ENCODE assay signal across 9 cellular contexts in genomic region chr3:130480736-130481135, GRCh38. TPM values are rescaled to one million over a fixed set of nuclear protein-coding genes. Genes with fewer than 3 reads are reported as not detected.
DNase-seq lines count a peak whose midpoint lies in the region; ATAC-seq and TF ChIP-seq lines count a peak whose summit lies in the region.
"Had no signal": no experiment of that assay in that cellular context is flagged by ENCODE, and none has a peak within 500 bp of the region (broad histone marks: within the 10 kb centered on the region; RNA-seq: fewer than 3 reads in every experiment).

No MANE protein-coding gene starts in this region.

- no peaks in the 10 kb centered on the region for H3K9me3 ChIP-seq in fibroblast of lung (ENCODE audit: control insufficient read depth, insufficient read depth, low read depth, low read length)
- H3K9me3 ChIP-seq in trophoblast cell (ENCODE audit: insufficient read depth, low read depth, low read length) = no peaks in the 10 kb centered on the region

- H3K23ac ChIP-seq in trophoblast cell (ENCODE audit: low read length) = no peak overlapping the region

- H2BK5ac ChIP-seq in trophoblast cell (ENCODE audit: low read depth, low read length, poor library complexity) = no peak overlapping the region

- no peaks in the 10 kb centered on the region for H3K79me1 ChIP-seq in trophoblast cell (ENCODE audit: low read length)

- no peak overlapping the region for H3K27ac Mint-ChIP-seq in stimulated activated naive B cell treated with anti-CD40 and anti-IgM and Interleukin-4, amounts not matched to agents 10 μg/mL and 1 μg/mL and 100 μg/mL, for 72 hours

- H3K27me3 ChIP-seq in fibroblast of lung (ENCODE audit: control insufficient read depth, insufficient read depth, low read length) (no peaks in the 10 kb centered on the region), trophoblast cell (ENCODE audit: insufficient read depth, low read length) (no peaks in the 10 kb centered on the region)

- no peaks in the 10 kb centered on the region for H3K36me3 ChIP-seq in fibroblast of lung (ENCODE audit: control insufficient read depth, insufficient read depth, low read length)
- H3K36me3 ChIP-seq in trophoblast cell (ENCODE audit: control insufficient read depth in 1 of 2, insufficient read depth in 2 of 2, low read length in 2 of 2) = no peaks in the 10 kb centered on the region

- H3K79me2 ChIP-seq in fibroblast of lung (ENCODE audit: control insufficient read depth, insufficient read depth, low read length) = no peaks in the 10 kb centered on the region
- no peaks in the 10 kb centered on the region for H3K79me2 ChIP-seq in trophoblast cell (ENCODE audit: control insufficient read depth, insufficient read depth, low read length, poor library complexity)

- H2BK120ac ChIP-seq in trophoblast cell (ENCODE audit: insufficient read depth, low read length, poor library complexity) = no peak overlapping the region

- no peaks in the 10 kb centered on the region for H3K4me1 Mint-ChIP-seq in stimulated activated naive B cell treated with anti-CD40 and anti-IgM and Interleukin-4, amounts not matched to agents 10 μg/mL and 1 μg/mL and 100 μg/mL, for 72 hours

- no peak overlapping the region for H3K4ac ChIP-seq in trophoblast cell (ENCODE audit: low read depth, low read length)

- DNase-seq in NCI-H524 treated with DMSO at 0.1 percent for 48 hours (lab: John Stamatoyannopoulos, UW) (peak; percentile 15), fibroblast of lung (ENCODE audit: low read depth in 2 of 2) (peak; percentile 42 to 49), trophoblast cell (peak; percentile 28 to 74), substantia nigra (lab: John Stamatoyannopoulos, UW) (no peak), HuH-7.5 (ENCODE audit: low spot score) (no peak)
- no peak for DNase-seq in stimulated activated naive B cell treated with anti-CD40 and anti-IgM and Interleukin-4, amounts not matched to agents 10 μg/mL and 1 μg/mL and 100 μg/mL, for 72 hours
- DNase-seq: activated effector memory CD4-positive, alpha-beta T cell treated with anti-CD3 and anti-CD28 coated beads, Interleukin-2, amount 50 U/mL, for 16 hours had no signal

- no peak overlapping the region for H4K12ac ChIP-seq in trophoblast cell (ENCODE audit: low read depth, low read length)

- peak; percentile 41; the same call in 2 of the 3 replicates for TF ChIP-seq CTCF in GM12872 (IDR thresholded peaks at IDR 0.05; ENCODE audit: insufficient read depth, low read depth, low read length)
- TF ChIP-seq CTCF in fibroblast of lung (conservative IDR thresholded peaks at IDR 0.05 in 1 of 2, IDR thresholded peaks at IDR 0.05 in 1 of 2; ENCODE audit: low read depth in 1 of 2, low read length in 2 of 2) = peak; percentile 49 to 81

- H2AFZ ChIP-seq in fibroblast of lung (ENCODE audit: low read length) (no peak overlapping the region), trophoblast cell (ENCODE audit: insufficient read depth, low read length, poor library complexity) (no peak overlapping the region)

- no peak overlapping the region for H3K18ac ChIP-seq in trophoblast cell (ENCODE audit: low read length)

- H3K27ac ChIP-seq in fibroblast of lung (ENCODE audit: insufficient read depth, low read length) = no peak overlapping the region
- H3K27ac ChIP-seq in trophoblast cell (ENCODE audit: low read depth, low read length) = no peak overlapping the region
- no peak overlapping the region for H3K27ac ChIP-seq in substantia nigra (ENCODE audit: low read depth, low read length, poor library complexity, severe bottlenecking)

- no peak overlapping the region for H3K4me3 ChIP-seq in fibroblast of lung (replicated peaks in 1 of 4; ENCODE audit: control extremely low read depth in 1 of 4, insufficient read depth in 1 of 4, low read depth in 3 of 4, low read length in 4 of 4)
- no peak overlapping the region for H3K4me3 ChIP-seq in trophoblast cell (ENCODE audit: low read depth, low read length)

- H3K9ac ChIP-seq in fibroblast of lung (ENCODE audit: insufficient read depth, low read length) (no peak overlapping the region), trophoblast cell (ENCODE audit: low read length) (no peak overlapping the region)

- WGBS in trophoblast cell (ENCODE audit: extremely low coverage, insufficient coverage, insufficient read length) = no CpG with 5 or more reads among the region's 4 CpGs

- H4K20me1 ChIP-seq in fibroblast of lung (ENCODE audit: control insufficient read depth, extremely low read depth, insufficient read depth, low read length) = no peaks in the 10 kb centered on the region

- H3K4me1 ChIP-seq in fibroblast of lung (ENCODE audit: control insufficient read depth, extremely low read depth, insufficient read depth, low read length) = no peaks in the 10 kb centered on the region
- no peaks in the 10 kb centered on the region for H3K4me1 ChIP-seq in trophoblast cell (ENCODE audit: control insufficient read depth in 1 of 2, insufficient read depth in 2 of 2, low read length in 2 of 2)

- H4K91ac ChIP-seq in trophoblast cell (ENCODE audit: low read depth, low read length) = no peak overlapping the region

- no peak overlapping the region for H2BK12ac ChIP-seq in trophoblast cell (ENCODE audit: low read length)

- H2AK5ac ChIP-seq in trophoblast cell (ENCODE audit: low read length) = no peak overlapping the region

- H3K27me3 Mint-ChIP-seq in stimulated activated naive B cell treated with anti-CD40 and anti-IgM and Interleukin-4, amounts not matched to agents 10 μg/mL and 1 μg/mL and 100 μg/mL, for 72 hours = peaks cover 0 to 4% of the 10 kb centered on the region in 2 donors

- H3K9me3 Mint-ChIP-seq in stimulated activated naive B cell treated with anti-CD40 and anti-IgM and Interleukin-4, amounts not matched to agents 10 μg/mL and 1 μg/mL and 100 μg/mL, for 72 hours = peaks cover under 1 to 4% of the 10 kb centered on the region in 2 donors

- ATAC-seq in stimulated activated naive B cell treated with anti-CD40 and anti-IgM and Interleukin-4, amounts not matched to agents 10 μg/mL and 1 μg/mL and 100 μg/mL, for 72 hours (replicated peaks) = no peak
- ATAC-seq in HG02642 (IDR thresholded peaks at IDR 0.05; ENCODE audit: poor library complexity, unreplicated experiment) = no peak

- H3K4me3 Mint-ChIP-seq in stimulated activated naive B cell treated with anti-CD40 and anti-IgM and Interleukin-4, amounts not matched to agents 10 μg/mL and 1 μg/mL and 100 μg/mL, for 72 hours = no peak overlapping the region

- H3K4me2 ChIP-seq in fibroblast of lung (ENCODE audit: extremely low read depth, insufficient read depth, low read length) (no peak overlapping the region), trophoblast cell (ENCODE audit: low read length) (no peak overlapping the region)

- no peak overlapping the region for H4K8ac ChIP-seq in trophoblast cell (ENCODE audit: low read depth, low read length)

- no peaks in the 10 kb centered on the region for H3K36me3 Mint-ChIP-seq in stimulated activated naive B cell treated with anti-CD40 and anti-IgM and Interleukin-4, amounts not matched to agents 10 μg/mL and 1 μg/mL and 100 μg/mL, for 72 hours

- no peak overlapping the region for H3K14ac ChIP-seq in trophoblast cell (ENCODE audit: low read length)

RNA-seq across cellular contexts. Expression of gene COL6A6, which starts 36.2 kb away (rescaled TPM):
- under 0.01 and 0.83 TPM in 2 replicates for total RNA-seq in fibroblast of lung
- 0.11 and 0.15 TPM in 2 replicates for polyA plus RNA-seq in fibroblast of lung
- polyA plus RNA-seq in fibroblast of lung (2012) = 0.20 TPM in 2 replicates
- polyA minus RNA-seq in fibroblast of lung (ENCODE audit: low replicate concordance) = 0.07 and 0.12 TPM in 2 replicates
- 2.5 and 2.7 TPM in 2 replicates for polyA plus RNA-seq in trophoblast cell (2013)

Comparison
In these comparisons a context has a peak if more than half of its experiments do, and no peak if none do; other contexts are left out.
1. DNase-seq: peak in NCI-H524 treated with DMSO at 0.1 percent for 48 hours (single experiment), fibroblast of lung (2 of 2) and trophoblast cell (2 of 2); none in stimulated activated naive B cell treated with anti-CD40 and anti-IgM and Interleukin-4, amounts not matched to agents 10 μg/mL and 1 μg/mL and 100 μg/mL, for 72 hours (single experiment), substantia nigra (0 of 49) and HuH-7.5 (single experiment).